13 cellular contexts compared by ENCODE assay signal in genomic region chr12:47822386-47822785, GRCh38. TPM values are rescaled to one million over a fixed set of nuclear protein-coding genes. Genes with fewer than 3 reads are reported as not detected.
DNase-seq lines count a peak whose midpoint lies in the region; ATAC-seq and TF ChIP-seq lines count a peak whose summit lies in the region.
"Had no signal": no experiment of that assay in that cellular context is flagged by ENCODE, and none has a peak within 500 bp of the region (broad histone marks: within the 10 kb centered on the region; RNA-seq: fewer than 3 reads in every experiment).

No MANE protein-coding gene starts in this region.

- H3K36me3 Mint-ChIP-seq in CD4-positive, alpha-beta T cell (ENCODE audit: low read depth), result peaks cover 9% of the 10 kb centered on the region

- H3K27ac ChIP-seq in CD4-positive, alpha-beta T cell (ENCODE audit: low read depth, low read length), result peak overlapping the region; percentile 57
- peak overlapping the region; percentile 89 for H3K27ac ChIP-seq in Panc1 (ENCODE audit: low read length)
- H3K27ac ChIP-seq in esophagus squamous epithelium, result peak overlapping the region; percentile 96 to 99 (median 98)
- peak overlapping the region; percentile 99 for H3K27ac ChIP-seq in rectal smooth muscle tissue (ENCODE audit: low read depth, low read length)
- H3K27ac ChIP-seq: brain microvascular endothelial cell had no signal

- no peaks in the 10 kb centered on the region for H3K36me3 ChIP-seq in Panc1 (ENCODE audit: control insufficient read depth, insufficient read depth, low read length)
- H3K36me3 ChIP-seq in esophagus squamous epithelium, result no peaks in the 10 kb centered on the region
- H3K36me3 ChIP-seq in rectal smooth muscle tissue (ENCODE audit: control insufficient read depth, insufficient read depth, low read length), result no peaks in the 10 kb centered on the region
- H3K36me3 ChIP-seq: brain microvascular endothelial cell had no signal

- CTCF ChIA-PET in CD4-positive, alpha-beta T cell (lab: Charles Lee), result interaction anchor here (0.8 to 2.0 kb wide), 6 partner anchors 9 to 43 kb away, joined by 3 to 6 read pairs (median 4); no protein-coding TSS in a partner anchor
- CTCF ChIA-PET in Panc1 (lab: Charles Lee), result interaction anchor here (1.0 kb wide), 1 partner anchor 25 kb away, joined by 3 read pairs; no protein-coding TSS in a partner anchor

- no peak for DNase-seq in CD4-positive, alpha-beta T cell
- DNase-seq in Panc1 (ENCODE audit: low read depth, low spot score) (no peak), esophagus squamous epithelium (lab: John Stamatoyannopoulos, UW) (no peak), NCI-H345 treated with DMSO at 0.1 percent for 48 hours (lab: John Stamatoyannopoulos, UW; ENCODE audit: unreplicated experiment) (no peak)
- DNase-seq: activated CD4-positive, CD25-positive, alpha-beta regulatory T cell treated with anti-CD3 and anti-CD28 coated beads, Interleukin-2, amount 50 U/mL, for 72 hours; brain microvascular endothelial cell; NCI-H2029 treated with DMSO at 0.1 percent for 48 hours; SHP77 treated with DMSO at 0.1 percent for 48 hours; stimulated activated naive CD4-positive, alpha-beta T cell treated with Interleukin-2 at 50 U/mL for 16 hours had no signal

- H3K4me3 ChIP-seq in Panc1 (ENCODE audit: low read depth in 2 of 2, low read length in 2 of 2) (no peak overlapping the region), esophagus squamous epithelium (no peak overlapping the region), rectal smooth muscle tissue (ENCODE audit: low read length) (no peak overlapping the region)

- no peak for TF ChIP-seq POLR2A in esophagus squamous epithelium (IDR thresholded peaks at IDR 0.05)

- H3K9me3 Mint-ChIP-seq in CD4-positive, alpha-beta T cell, result no peaks in the 10 kb centered on the region

- in situ Hi-C loops in Panc1 (cut with HindIII; ENCODE audit: low pct_unique_long_range_greater_than_20kb, low sequenced_read_pairs), result no loop called here

- H3K27me3 ChIP-seq in CD4-positive, alpha-beta T cell (ENCODE audit: control insufficient read depth, insufficient read depth, low read length), result no peaks in the 10 kb centered on the region
- H3K27me3 ChIP-seq in Panc1 (ENCODE audit: control insufficient read depth, insufficient read depth, low read length), result no peaks in the 10 kb centered on the region
- H3K27me3 ChIP-seq in esophagus squamous epithelium, result no peaks in the 10 kb centered on the region
- H3K27me3 ChIP-seq in rectal smooth muscle tissue (ENCODE audit: control insufficient read depth, insufficient read depth, low read length), result no peaks in the 10 kb centered on the region
- H3K27me3 ChIP-seq: brain microvascular endothelial cell had no signal

- POLR2A ChIA-PET in CD4-positive, alpha-beta T cell (lab: Charles Lee), result interaction anchor here (1.0 to 7.3 kb wide), 3 partner anchors 9 to 14 kb away, joined by 3 to 183 read pairs (median 110); no protein-coding TSS in a partner anchor
- POLR2A ChIA-PET in Panc1 (lab: Charles Lee), result no interaction called here

- H3K27ac Mint-ChIP-seq in CD4-positive, alpha-beta T cell, result peak overlapping the region; percentile 89

- no peaks in the 10 kb centered on the region for H3K9me3 ChIP-seq in CD4-positive, alpha-beta T cell (ENCODE audit: control insufficient read depth, low read length)
- H3K9me3 ChIP-seq in Panc1 (ENCODE audit: control insufficient read depth, insufficient read depth, low read depth, low read length), result no peaks in the 10 kb centered on the region
- no peaks in the 10 kb centered on the region for H3K9me3 ChIP-seq in esophagus squamous epithelium

- BruUV-seq in Panc1 (replicated peaks; lab: Mats Ljungman, UMichigan), result no TSS peak

- ATAC-seq in CD4-positive, alpha-beta T cell (ENCODE audit: poor library complexity), result no peak
- ATAC-seq in Panc1, result no peak
- ATAC-seq in GM21619 (IDR thresholded peaks at IDR 0.05; ENCODE audit: unreplicated experiment), result no peak
- ATAC-seq in GM18867 (IDR thresholded peaks at IDR 0.05; ENCODE audit: unreplicated experiment), result no peak
- ATAC-seq in HG03432 (IDR thresholded peaks at IDR 0.05; ENCODE audit: unreplicated experiment), result no peak

- H3K9ac ChIP-seq in rectal smooth muscle tissue (ENCODE audit: low read length), result no peak overlapping the region

- H3K4me1 ChIP-seq in Panc1 (ENCODE audit: control insufficient read depth, insufficient read depth, low read length) (peaks cover 41% of the 10 kb centered on the region), esophagus squamous epithelium (peaks cover 69 to 93% (median 77%) of the 10 kb centered on the region in 3 donors), rectal smooth muscle tissue (ENCODE audit: control insufficient read depth, insufficient read depth, low read length) (peaks cover 49% of the 10 kb centered on the region)

- TF ChIP-seq CTCF in CD4-positive, alpha-beta T cell (IDR thresholded peaks at IDR 0.05), result no peak
- TF ChIP-seq CTCF in Panc1 (IDR thresholded peaks at IDR 0.05), result no peak
- TF ChIP-seq CTCF in esophagus squamous epithelium (IDR thresholded peaks at IDR 0.05), result no peak

- 50 to 53% methylated on average over 2 of the region's 2 CpGs for whole genome bisulfite sequencing in esophagus squamous epithelium, 2 donors

- no peaks in the 10 kb centered on the region for H3K27me3 Mint-ChIP-seq in CD4-positive, alpha-beta T cell

- intact Hi-C loops in CD4-positive, alpha-beta T cell (cut with DNase I, micrococcal nuclease), result loop anchor here in 1 of 2 experiments (10.0 kb wide), 1 partner anchor 1608 kb away; no protein-coding TSS in a partner anchor
- intact Hi-C loops in Panc1 (cut with micrococcal nuclease; ENCODE audit: unreplicated experiment), result no loop called here
- intact Hi-C loops in esophagus squamous epithelium (cut with DNase I), result no loop called here

- H3K4me3 Mint-ChIP-seq in CD4-positive, alpha-beta T cell, result peak overlapping the region; percentile 76

- peaks cover 88% of the 10 kb centered on the region for H3K4me1 Mint-ChIP-seq in CD4-positive, alpha-beta T cell (ENCODE audit: low read depth)

RNA-seq across cellular contexts. Expression of gene HDAC7, which starts 2.7 kb away (rescaled TPM):
- 100 to 1,000 TPM; 116 to 122 TPM for total RNA-seq in CD4-positive, alpha-beta T cell
- 84.2 TPM for total RNA-seq in Panc1 (2021; ENCODE audit: unreplicated experiment)
- polyA plus RNA-seq in Panc1 (2012; ENCODE audit: insufficient read length), result 63.0 TPM
- total RNA-seq in esophagus squamous epithelium, result 10 to 100 TPM; 19.8 to 37.2 (median 24.0) TPM

RNA-seq across cellular contexts. Expression of gene SLC48A1, which starts 49.3 kb away (rescaled TPM):
- total RNA-seq in CD4-positive, alpha-beta T cell, result 1 to 10 TPM; 4.5 to 5.8 TPM
- total RNA-seq in Panc1 (2021; ENCODE audit: unreplicated experiment), result 32.0 TPM
- 27.4 TPM for polyA plus RNA-seq in Panc1 (2012; ENCODE audit: insufficient read length)
- 10 to 100 TPM; 18.9 to 35.4 (median 25.4) TPM for total RNA-seq in esophagus squamous epithelium
